ENCODE assay signal across 27 cellular contexts in the genomic region with DNA sequence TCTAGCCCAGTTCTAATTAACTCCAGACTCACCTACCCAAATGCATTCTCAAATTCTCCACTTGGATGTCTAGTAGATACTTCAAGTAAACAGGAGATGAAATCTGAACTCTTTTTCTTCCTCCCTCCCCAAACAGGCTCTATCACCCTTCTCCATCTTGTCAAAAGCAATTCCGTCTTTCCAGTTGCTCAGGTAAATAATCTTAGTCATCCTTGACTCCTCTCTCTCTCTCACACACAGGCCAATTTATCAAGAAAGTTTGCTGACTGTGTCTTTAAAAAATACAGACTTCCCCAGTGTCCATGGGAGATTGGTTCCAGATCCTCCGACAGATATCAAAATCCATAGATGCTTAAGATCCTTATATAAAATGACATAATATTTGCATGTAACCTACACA. TPM values are rescaled to one million over a fixed set of nuclear protein-coding genes. Genes with fewer than 3 reads are reported as not detected.
"Had no signal": no experiment of that assay in that cellular context is flagged by ENCODE, and none has a peak within 500 bp of the region (broad histone marks: within the 10 kb centered on the region; RNA-seq: fewer than 3 reads in every experiment).

No MANE protein-coding gene starts in this region.

- H3K36me3 ChIP-seq: colonic mucosa, gastrocnemius medialis, neural progenitor cell, prostate gland, right atrium auricular region, thoracic aorta, tibial nerve, upper lobe of right lung, uterus had no signal

- H3K4me3 ChIP-seq: colonic mucosa, gastrocnemius medialis, lung, mucosa of descending colon, neural progenitor cell, prostate gland, right atrium auricular region, smooth muscle cell, thoracic aorta, tibial nerve, upper lobe of right lung, uterus had no signal

- H3K36me3 Mint-ChIP-seq: memory B cell; naive B cell; neural progenitor cell; stimulated activated effector memory CD8-positive, alpha-beta T cell treated with anti-CD3 and anti-CD28 coated beads, Interleukin-12 subunit alpha, Interleukin-12 subunit beta, amount 100 ng/mL, for 72 hours had no signal

- H3K27ac ChIP-seq: colonic mucosa, gastrocnemius medialis, neural progenitor cell, prostate gland, right atrium auricular region, thoracic aorta, tibial nerve, upper lobe of right lung, uterus had no signal

- H3K4me2 ChIP-seq: neural progenitor cell, smooth muscle cell had no signal

- H3K4me3 Mint-ChIP-seq: dendritic cell treated with granulocyte-macrophage colony-stimulating factor and Interleukin-4, amounts not matched to agents 40 ng/mL and 50 ng/mL, for 4 days; endodermal cell; memory B cell; naive B cell; nephron; neural progenitor cell; stimulated activated effector memory CD8-positive, alpha-beta T cell treated with anti-CD3 and anti-CD28 coated beads, Interleukin-12 subunit alpha, Interleukin-12 subunit beta, amount 100 ng/mL, for 72 hours; stimulated activated naive CD8-positive, alpha-beta T cell treated with anti-CD3 and anti-CD28 coated beads, Interleukin-15, Interleukin-2, amounts not matched to agents 100 ng/mL and 50 ng/mL, for 24 hours had no signal

- H3K27me3 Mint-ChIP-seq: memory B cell; stimulated activated naive CD8-positive, alpha-beta T cell treated with anti-CD3 and anti-CD28 coated beads, Interleukin-15, Interleukin-2, amounts not matched to agents 100 ng/mL and 50 ng/mL, for 24 hours had no signal

- H3K27me3 ChIP-seq: colonic mucosa, gastrocnemius medialis, neural progenitor cell, right atrium auricular region, tibial nerve, upper lobe of right lung, uterus had no signal

- H3K4me1 Mint-ChIP-seq: memory B cell, naive B cell, nephron, neural progenitor cell had no signal

- H3K9me3 Mint-ChIP-seq: dendritic cell treated with granulocyte-macrophage colony-stimulating factor and Interleukin-4, amounts not matched to agents 40 ng/mL and 50 ng/mL, for 4 days; endodermal cell; memory B cell; naive B cell; nephron; neural progenitor cell; stimulated activated effector memory CD8-positive, alpha-beta T cell treated with anti-CD3 and anti-CD28 coated beads, Interleukin-12 subunit alpha, Interleukin-12 subunit beta, amount 100 ng/mL, for 72 hours; stimulated activated naive CD8-positive, alpha-beta T cell treated with anti-CD3 and anti-CD28 coated beads, Interleukin-15, Interleukin-2, amounts not matched to agents 100 ng/mL and 50 ng/mL, for 24 hours had no signal

- H3K27ac Mint-ChIP-seq: dendritic cell treated with granulocyte-macrophage colony-stimulating factor and Interleukin-4, amounts not matched to agents 40 ng/mL and 50 ng/mL, for 4 days; endodermal cell; memory B cell; naive B cell; nephron; neural progenitor cell; stimulated activated effector memory CD8-positive, alpha-beta T cell treated with anti-CD3 and anti-CD28 coated beads, Interleukin-12 subunit alpha, Interleukin-12 subunit beta, amount 100 ng/mL, for 72 hours; stimulated activated naive CD8-positive, alpha-beta T cell treated with anti-CD3 and anti-CD28 coated beads, Interleukin-15, Interleukin-2, amounts not matched to agents 100 ng/mL and 50 ng/mL, for 24 hours had no signal

- H3K4me1 ChIP-seq: colonic mucosa, gastrocnemius medialis, prostate gland, right atrium auricular region, tibial nerve, upper lobe of right lung, uterus had no signal

- H3K9ac ChIP-seq: neural progenitor cell had no signal

- H3K9me3 ChIP-seq: colonic mucosa, gastrocnemius medialis, mucosa of descending colon, prostate gland, right atrium auricular region, thoracic aorta, tibial nerve, upper lobe of right lung, uterus had no signal

- DNase-seq: colonic mucosa; effector CD8-positive, alpha-beta T cell; endodermal cell; erythroblast; gastrocnemius medialis; head of caudate nucleus; mucosa of descending colon; naive B cell; stimulated activated CD4-positive, alpha-beta T cell treated with anti-CD3 and anti-CD28 coated beads, Interleukin-2, amount 100 ng/mL, for 24 hours; stimulated activated CD4-positive, alpha-beta T cell treated with anti-CD3 and anti-CD28 coated beads, Interleukin-4, amount 100 ng/mL, for 24 hours; upper lobe of right lung; uterus had no signal

- ATAC-seq: gastrocnemius medialis; left lobe of liver; mucosa of descending colon; sciatic nerve; stimulated activated effector memory CD8-positive, alpha-beta T cell treated with anti-CD3 and anti-CD28 coated beads, Interleukin-12 subunit alpha, Interleukin-12 subunit beta, amount 100 ng/mL, for 72 hours; upper lobe of right lung had no signal

- H2AFZ ChIP-seq: neural progenitor cell had no signal

- FAIRE-seq: keratinocyte had no signal

RNA-seq across cellular contexts. Expression of a gene that starts 12.9 kb away (rescaled TPM):
- polyA plus RNA-seq: smooth muscle cell had no signal
